ENCODE assay signal across 9 cellular contexts in genomic region chr17:4500188-4500565, GRCh38. TPM values are rescaled to one million over a fixed set of nuclear protein-coding genes. Genes with fewer than 3 reads are reported as not detected.
DNase-seq lines count a peak whose midpoint lies in the region; ATAC-seq and TF ChIP-seq lines count a peak whose summit lies in the region.
"Had no signal": no experiment of that assay in that cellular context is flagged by ENCODE, and none has a peak within 500 bp of the region (broad histone marks: within the 10 kb centered on the region; RNA-seq: fewer than 3 reads in every experiment).

No MANE protein-coding gene starts in this region.

- no peak for TF ChIP-seq CTCF in glutamatergic neuron (IDR thresholded peaks at IDR 0.05; ENCODE audit: partially characterized antibody, unreplicated experiment)
- no peak for TF ChIP-seq CTCF in sigmoid colon (IDR thresholded peaks at IDR 0.05)

- peaks cover 12% of the 10 kb centered on the region for H3K27me3 Mint-ChIP-seq in glutamatergic neuron (ENCODE audit: unreplicated experiment)

- H3K9ac ChIP-seq in NT2/D1 (ENCODE audit: insufficient read length, low read depth), result peak overlapping the region; percentile 10

- H3K27ac Mint-ChIP-seq in glutamatergic neuron (ENCODE audit: unreplicated experiment), result peak overlapping the region; percentile 74

- peaks cover 14% of the 10 kb centered on the region for H3K9me3 Mint-ChIP-seq in glutamatergic neuron (ENCODE audit: unreplicated experiment)

- H3K4me1 ChIP-seq in NT2/D1 (ENCODE audit: insufficient read depth, insufficient read length) (peaks cover 25% of the 10 kb centered on the region), sigmoid colon (peaks cover 0 to 22% (median 21%) of the 10 kb centered on the region in 4 donors)

- H3K4me1 Mint-ChIP-seq in glutamatergic neuron (ENCODE audit: low read depth, unreplicated experiment), result peaks cover 26% of the 10 kb centered on the region

- peak; percentile 54 for DNase-seq in GDM1 (lab: John Stamatoyannopoulos, UW)
- no peak for DNase-seq in NT2/D1 (ENCODE audit: low read depth, low spot score)
- DNase-seq in glutamatergic neuron, result no peak
- DNase-seq in sigmoid colon, result no peak
- DNase-seq in RPMI8226, result no peak
- no peak for DNase-seq in stimulated activated CD4-positive, alpha-beta T cell treated with anti-CD3 and anti-CD28 coated beads, Interleukin-4, amount 100 ng/mL, for 4 hours
- DNase-seq in sciatic nerve (ENCODE audit: low spot score), result no peak
- DNase-seq: NCI-H2171 had no signal

- ATAC-seq in HG02610 (IDR thresholded peaks at IDR 0.05; ENCODE audit: unreplicated experiment) (no peak), sciatic nerve (no peak)

- no peaks in the 10 kb centered on the region for H3K36me3 ChIP-seq in NT2/D1 (ENCODE audit: insufficient read depth, insufficient read length, low read length)
- no peaks in the 10 kb centered on the region for H3K36me3 ChIP-seq in sigmoid colon

- no peaks in the 10 kb centered on the region for H3K36me3 Mint-ChIP-seq in glutamatergic neuron (ENCODE audit: unreplicated experiment)

- TF ChIP-seq EP300 in sigmoid colon (IDR thresholded peaks at IDR 0.05), result no peak

- WGBS in sigmoid colon, 2 donors, result 9 to 14% methylated on average over 7 of the region's 7 CpGs

- TF ChIP-seq POLR2A in sigmoid colon (IDR thresholded peaks at IDR 0.05), result no peak

- peak overlapping the region; percentile 32 for H3K4me3 ChIP-seq in NT2/D1 (ENCODE audit: insufficient read length, low read depth)
- H3K4me3 ChIP-seq in sigmoid colon, result peak overlapping the region; percentile 12 to 47 (median 40)

- intact Hi-C loops in sigmoid colon (cut with DNase I) (no loop called here), sciatic nerve (cut with DNase I) (no loop called here)

- H3K9me3 ChIP-seq in NT2/D1 (ENCODE audit: insufficient read depth, low read length) (no peaks in the 10 kb centered on the region), sigmoid colon (no peaks in the 10 kb centered on the region)

- peak overlapping the region in 2 of 4 donors; percentile 45 to 59 for H3K27ac ChIP-seq in sigmoid colon

- peaks cover 48% of the 10 kb centered on the region for H3K27me3 ChIP-seq in NT2/D1 (ENCODE audit: insufficient read depth, insufficient read length)
- H3K27me3 ChIP-seq in sigmoid colon, result peaks cover 16 to 60% (median 47%) of the 10 kb centered on the region in 3 donors

- H3K4me3 Mint-ChIP-seq in glutamatergic neuron (ENCODE audit: unreplicated experiment), result peak overlapping the region; percentile 87

RNA-seq across cellular contexts. Expression of gene SPNS2, which starts 1.5 kb away (rescaled TPM):
- total RNA-seq in glutamatergic neuron (ENCODE audit: unreplicated experiment) (73.0 TPM), sigmoid colon (10 to 100 TPM in 1 of 4 donors, 1 to 10 TPM in 3; 5.3 to 10.8 (median 8.3) TPM), sciatic nerve (31.6 TPM)
- polyA plus RNA-seq in sigmoid colon, result 10 to 100 TPM in 2 of 3 donors, 1 to 10 TPM in 1; 6.6 to 40.5 (median 12.0) TPM

RNA-seq across cellular contexts. Expression of gene MYBBP1A, which starts 55.0 kb away (rescaled TPM):
- total RNA-seq in glutamatergic neuron (ENCODE audit: unreplicated experiment) (44.8 TPM), sigmoid colon (10 to 100 TPM; 23.2 to 32.4 (median 27.4) TPM), sciatic nerve (45.1 TPM)
- polyA plus RNA-seq in sigmoid colon, result 10 to 100 TPM in 1 of 3 donors, 1 to 10 TPM in 2; 6.6 to 44.5 (median 7.4) TPM
